Comparison of ENCODE assay signal across 15 cellular contexts in the genomic region with DNA sequence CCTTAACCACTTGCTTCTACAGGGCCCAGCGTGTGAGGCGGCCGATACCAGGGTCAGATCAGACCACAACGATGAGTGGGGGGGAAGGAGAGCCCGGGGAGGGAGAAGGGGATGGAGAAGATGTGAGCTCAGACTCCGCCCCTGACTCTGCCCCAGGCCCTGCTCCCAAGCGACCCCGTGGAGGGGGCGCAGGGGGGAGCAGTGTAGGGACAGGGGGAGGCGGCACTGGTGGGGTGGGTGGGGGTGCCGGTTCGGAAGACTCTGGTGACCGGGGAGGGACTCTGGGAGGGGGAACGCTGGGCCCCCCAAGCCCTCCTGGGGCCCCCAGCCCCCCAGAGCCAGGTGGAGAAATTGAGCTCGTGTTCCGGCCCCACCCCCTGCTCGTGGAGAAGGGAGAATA. TPM values are rescaled to one million over a fixed set of nuclear protein-coding genes. Genes with fewer than 3 reads are reported as not detected.
DNase-seq lines count a peak whose midpoint lies in the region; ATAC-seq, FAIRE-seq and TF ChIP-seq lines count a peak whose summit lies in the region.
"Had no signal": no experiment of that assay in that cellular context is flagged by ENCODE, and none has a peak within 500 bp of the region (broad histone marks: within the 10 kb centered on the region; RNA-seq: fewer than 3 reads in every experiment).

No MANE protein-coding gene starts in this region.

- intact Hi-C loops in activated CD4-positive, alpha-beta memory T cell treated with anti-CD3 and anti-CD28 coated beads for 36 hours (cut with micrococcal nuclease), result no loop called here
- intact Hi-C loops in kidney (cut with DNase I), result no loop called here
- intact Hi-C loops in left ventricle myocardium superior (cut with micrococcal nuclease), result no loop called here

- H3K9me3 ChIP-seq in RWPE2 (ENCODE audit: severe bottlenecking) (no peaks in the 10 kb centered on the region), kidney (ENCODE audit: control insufficient read depth in 1 of 2, low read length in 2 of 2) (no peaks in the 10 kb centered on the region)
- H3K9me3 ChIP-seq: BLaER1 treated with 17β-estradiol and CSF1 and Interleukin-3, amounts not matched to agents 10 nM and 100 nM had no signal

- peaks cover 43% of the 10 kb centered on the region for H3K4me1 Mint-ChIP-seq in activated CD4-positive, alpha-beta memory T cell treated with anti-CD3 and anti-CD28 coated beads for 36 hours (ENCODE audit: low read depth)
- H3K4me1 Mint-ChIP-seq in activated CD4-positive, alpha-beta memory T cell treated with anti-CD3 and anti-CD28 coated beads, Interleukin-2, amount 10 ng/mL, durations not matched to agents 7 days and 5 days, result peaks cover 39% of the 10 kb centered on the region
- peaks cover 33% of the 10 kb centered on the region for H3K4me1 Mint-ChIP-seq in nephron

- H3K4me3 Mint-ChIP-seq in activated CD4-positive, alpha-beta memory T cell treated with anti-CD3 and anti-CD28 coated beads for 36 hours, result no peak overlapping the region
- H3K4me3 Mint-ChIP-seq in activated CD4-positive, alpha-beta memory T cell treated with anti-CD3 and anti-CD28 coated beads, Interleukin-2, amount 10 ng/mL, durations not matched to agents 7 days and 5 days, result no peak overlapping the region
- peak overlapping the region in 2 of 3 experiments; percentile 26 to 94 for H3K4me3 Mint-ChIP-seq in nephron

- no peaks in the 10 kb centered on the region for H3K27me3 ChIP-seq in RWPE2 (ENCODE audit: insufficient read depth, poor library complexity, severe bottlenecking)

- peaks cover 17% of the 10 kb centered on the region for H3K36me3 ChIP-seq in RWPE2 (ENCODE audit: low read depth)
- H3K36me3 ChIP-seq in kidney (ENCODE audit: control insufficient read depth in 1 of 2, insufficient read depth in 2 of 2, low read length in 2 of 2), result peaks cover 6 to 18% of the 10 kb centered on the region in 2 donors

- H3K9ac ChIP-seq in kidney (ENCODE audit: low read length in 2 of 2), result no peak overlapping the region

- DNase-seq in activated CD4-positive, alpha-beta memory T cell treated with anti-CD3 and anti-CD28 coated beads for 36 hours, result peak; percentile 1
- DNase-seq in activated CD4-positive, alpha-beta memory T cell treated with anti-CD3 and anti-CD28 coated beads, Interleukin-2, amount 10 ng/mL, durations not matched to agents 7 days and 5 days, result no peak
- DNase-seq in RWPE2 (ENCODE audit: low spot score) (peak; percentile 30), CD1c-positive myeloid dendritic cell (ENCODE audit: extremely low spot score) (no peak), kidney (no peak), left ventricle myocardium superior (no peak)
- DNase-seq: 8988T; CD4-positive, alpha-beta T cell; DMS79; IMR-90; KBM-7 had no signal

- POLR2A ChIA-PET in activated CD4-positive, alpha-beta memory T cell treated with anti-CD3 and anti-CD28 coated beads for 36 hours (lab: Charles Lee), result no interaction called here
- POLR2A ChIA-PET in activated CD4-positive, alpha-beta memory T cell treated with anti-CD3 and anti-CD28 coated beads, Interleukin-2, amount 10 ng/mL, durations not matched to agents 7 days and 5 days (lab: Charles Lee), result no interaction called here

- H3K27ac ChIP-seq in RWPE2 (ENCODE audit: poor library complexity, severe bottlenecking) (no peak overlapping the region), kidney (ENCODE audit: low read depth in 2 of 2, low read length in 2 of 2) (no peak overlapping the region)
- H3K27ac ChIP-seq: BLaER1 treated with 17β-estradiol and CSF1 and Interleukin-3, amounts not matched to agents 10 nM and 100 nM had no signal

- ATAC-seq in RWPE2 (ENCODE audit: low read depth), result no peak
- ATAC-seq in left ventricle myocardium superior, result no peak
- ATAC-seq: GM12878 had no signal

- CTCF ChIA-PET in activated CD4-positive, alpha-beta memory T cell treated with anti-CD3 and anti-CD28 coated beads for 36 hours (lab: Charles Lee), result no interaction called here
- CTCF ChIA-PET in activated CD4-positive, alpha-beta memory T cell treated with anti-CD3 and anti-CD28 coated beads, Interleukin-2, amount 10 ng/mL, durations not matched to agents 7 days and 5 days (lab: Charles Lee), result interaction anchor here (1.0 kb wide), 1 partner anchor 13 kb away, joined by 4 read pairs; no protein-coding TSS in a partner anchor

- no peak overlapping the region for H3K27ac Mint-ChIP-seq in activated CD4-positive, alpha-beta memory T cell treated with anti-CD3 and anti-CD28 coated beads for 36 hours
- H3K27ac Mint-ChIP-seq in activated CD4-positive, alpha-beta memory T cell treated with anti-CD3 and anti-CD28 coated beads, Interleukin-2, amount 10 ng/mL, durations not matched to agents 7 days and 5 days, result no peak overlapping the region
- H3K27ac Mint-ChIP-seq in nephron, result peak overlapping the region in 1 of 3 experiments; percentile 43
- H3K27ac Mint-ChIP-seq: H9 had no signal

- peaks cover 30% of the 10 kb centered on the region for H3K36me3 Mint-ChIP-seq in activated CD4-positive, alpha-beta memory T cell treated with anti-CD3 and anti-CD28 coated beads for 36 hours
- peaks cover 29% of the 10 kb centered on the region for H3K36me3 Mint-ChIP-seq in activated CD4-positive, alpha-beta memory T cell treated with anti-CD3 and anti-CD28 coated beads, Interleukin-2, amount 10 ng/mL, durations not matched to agents 7 days and 5 days (ENCODE audit: low read depth)
- peaks cover 21% of the 10 kb centered on the region for H3K36me3 Mint-ChIP-seq in nephron (ENCODE audit: low read depth)

- no peak overlapping the region for H3K4me3 ChIP-seq in RWPE2 (ENCODE audit: severe bottlenecking)
- H3K4me3 ChIP-seq in kidney (ENCODE audit: low read length in 2 of 2), result no peak overlapping the region
- H3K4me3 ChIP-seq: BLaER1 treated with 17β-estradiol and CSF1 and Interleukin-3, amounts not matched to agents 10 nM and 100 nM; GM12878 had no signal

- H3K27me3 Mint-ChIP-seq in activated CD4-positive, alpha-beta memory T cell treated with anti-CD3 and anti-CD28 coated beads for 36 hours, result peaks cover 20% of the 10 kb centered on the region
- H3K27me3 Mint-ChIP-seq in activated CD4-positive, alpha-beta memory T cell treated with anti-CD3 and anti-CD28 coated beads, Interleukin-2, amount 10 ng/mL, durations not matched to agents 7 days and 5 days, result peaks cover 35% of the 10 kb centered on the region
- H3K27me3 Mint-ChIP-seq in nephron (ENCODE audit: low read depth), result no peaks in the 10 kb centered on the region

- FAIRE-seq in kidney (lab: Jason Lieb, UNC), result no peak
- FAIRE-seq: GM12878 had no signal

- no peaks in the 10 kb centered on the region for H3K9me3 Mint-ChIP-seq in activated CD4-positive, alpha-beta memory T cell treated with anti-CD3 and anti-CD28 coated beads for 36 hours
- H3K9me3 Mint-ChIP-seq in activated CD4-positive, alpha-beta memory T cell treated with anti-CD3 and anti-CD28 coated beads, Interleukin-2, amount 10 ng/mL, durations not matched to agents 7 days and 5 days, result no peaks in the 10 kb centered on the region
- H3K9me3 Mint-ChIP-seq in nephron, result no peaks in the 10 kb centered on the region
- H3K9me3 Mint-ChIP-seq: CD4-positive, alpha-beta T cell; H9 had no signal

- H3K4me1 ChIP-seq in RWPE2 (ENCODE audit: insufficient read depth, poor library complexity, severe bottlenecking) (peaks cover 9% of the 10 kb centered on the region), kidney (ENCODE audit: control insufficient read depth in 1 of 2, insufficient read depth in 1 of 2, low read depth in 1 of 2, low read length in 2 of 2) (peaks cover 10 to 19% of the 10 kb centered on the region in 2 donors)

- TF ChIP-seq CTCF in RWPE2 (IDR thresholded peaks at IDR 0.05; ENCODE audit: poor library complexity, severe bottlenecking), result no peak
- no peak for TF ChIP-seq CTCF in nephron (IDR thresholded peaks at IDR 0.05; ENCODE audit: unreplicated experiment in 3 of 3)
- no peak for TF ChIP-seq CTCF in kidney (IDR thresholded peaks at IDR 0.05; ENCODE audit: borderline replicate concordance, extremely low read depth, insufficient read depth)

RNA-seq across cellular contexts. Expression of a gene that starts 2.8 kb away (rescaled TPM):
- total RNA-seq in activated CD4-positive, alpha-beta memory T cell treated with anti-CD3 and anti-CD28 coated beads for 36 hours, result 10 to 100 TPM; 25.4 to 28.4 TPM
- total RNA-seq in activated CD4-positive, alpha-beta memory T cell treated with anti-CD3 and anti-CD28 coated beads, Interleukin-2, amount 10 ng/mL, durations not matched to agents 7 days and 5 days, result 10 to 100 TPM; 29.7 to 32.1 TPM
- total RNA-seq in kidney (47.2 TPM), left ventricle myocardium superior (30.1 TPM)
- polyA plus RNA-seq in kidney (ENCODE audit: insufficient read depth, low read depth, low replicate concordance), result 48.6 TPM

RNA-seq across cellular contexts. Expression of a gene that starts 6.7 kb away (rescaled TPM):
- 10 to 100 TPM; 35.3 to 36.1 TPM for total RNA-seq in activated CD4-positive, alpha-beta memory T cell treated with anti-CD3 and anti-CD28 coated beads for 36 hours
- 10 to 100 TPM; 11.4 to 13.0 TPM for total RNA-seq in activated CD4-positive, alpha-beta memory T cell treated with anti-CD3 and anti-CD28 coated beads, Interleukin-2, amount 10 ng/mL, durations not matched to agents 7 days and 5 days
- 26.6 TPM for total RNA-seq in kidney
- 83.0 TPM for polyA plus RNA-seq in kidney (ENCODE audit: insufficient read depth, low read depth, low replicate concordance)
- total RNA-seq in left ventricle myocardium superior, result 24.8 TPM

RNA-seq across cellular contexts. Expression of a gene that starts 10.5 kb away (rescaled TPM):
- 10 to 100 TPM; 42.0 to 45.7 TPM for total RNA-seq in activated CD4-positive, alpha-beta memory T cell treated with anti-CD3 and anti-CD28 coated beads for 36 hours
- 10 to 100 TPM; 52.8 to 53.8 TPM for total RNA-seq in activated CD4-positive, alpha-beta memory T cell treated with anti-CD3 and anti-CD28 coated beads, Interleukin-2, amount 10 ng/mL, durations not matched to agents 7 days and 5 days
- total RNA-seq in kidney (83.3 TPM), left ventricle myocardium superior (47.7 TPM)
- polyA plus RNA-seq in kidney (ENCODE audit: insufficient read depth, low read depth, low replicate concordance), result 118 TPM

RNA-seq across cellular contexts. Expression of a gene that starts 10.7 kb away (rescaled TPM):
- 10 to 100 TPM; 40.9 to 41.4 TPM for total RNA-seq in activated CD4-positive, alpha-beta memory T cell treated with anti-CD3 and anti-CD28 coated beads for 36 hours
- total RNA-seq in activated CD4-positive, alpha-beta memory T cell treated with anti-CD3 and anti-CD28 coated beads, Interleukin-2, amount 10 ng/mL, durations not matched to agents 7 days and 5 days, result 10 to 100 TPM; 44.0 to 45.0 TPM
- total RNA-seq in kidney (52.2 TPM), left ventricle myocardium superior (41.2 TPM)
- 35.7 TPM for polyA plus RNA-seq in kidney (ENCODE audit: insufficient read depth, low read depth, low replicate concordance)

RNA-seq across cellular contexts. Expression of a gene that starts 18.9 kb away (rescaled TPM):
- 1 to 10 TPM in 1 of 2 experiments, under 1 TPM in 1; 0.69 to 1.0 TPM for total RNA-seq in activated CD4-positive, alpha-beta memory T cell treated with anti-CD3 and anti-CD28 coated beads for 36 hours
- total RNA-seq in activated CD4-positive, alpha-beta memory T cell treated with anti-CD3 and anti-CD28 coated beads, Interleukin-2, amount 10 ng/mL, durations not matched to agents 7 days and 5 days, result under 1 TPM; 0.53 to 0.60 TPM
- 0.85 TPM for total RNA-seq in kidney
- polyA plus RNA-seq in kidney (ENCODE audit: insufficient read depth, low read depth, low replicate concordance), result 2.3 TPM
- 1.9 TPM for total RNA-seq in left ventricle myocardium superior

Comparison
In these comparisons a context has a peak if more than half of its experiments do, and no peak if none do; other contexts are left out.
1. DNase-seq: peak in activated CD4-positive, alpha-beta memory T cell treated with anti-CD3 and anti-CD28 coated beads for 36 hours (single experiment) and RWPE2 (single experiment); none in activated CD4-positive, alpha-beta memory T cell treated with anti-CD3 and anti-CD28 coated beads, Interleukin-2, amount 10 ng/mL, durations not matched to agents 7 days and 5 days (single experiment), CD1c-positive myeloid dendritic cell (single experiment), kidney (single experiment) and left ventricle myocardium superior (single experiment).
2. H3K4me3 Mint-ChIP-seq: peak in nephron (2 of 3); none in activated CD4-positive, alpha-beta memory T cell treated with anti-CD3 and anti-CD28 coated beads for 36 hours (single experiment) and activated CD4-positive, alpha-beta memory T cell treated with anti-CD3 and anti-CD28 coated beads, Interleukin-2, amount 10 ng/mL, durations not matched to agents 7 days and 5 days (single experiment).